Comparison of ENCODE assay signal across 1 cellular context in the genomic region with DNA sequence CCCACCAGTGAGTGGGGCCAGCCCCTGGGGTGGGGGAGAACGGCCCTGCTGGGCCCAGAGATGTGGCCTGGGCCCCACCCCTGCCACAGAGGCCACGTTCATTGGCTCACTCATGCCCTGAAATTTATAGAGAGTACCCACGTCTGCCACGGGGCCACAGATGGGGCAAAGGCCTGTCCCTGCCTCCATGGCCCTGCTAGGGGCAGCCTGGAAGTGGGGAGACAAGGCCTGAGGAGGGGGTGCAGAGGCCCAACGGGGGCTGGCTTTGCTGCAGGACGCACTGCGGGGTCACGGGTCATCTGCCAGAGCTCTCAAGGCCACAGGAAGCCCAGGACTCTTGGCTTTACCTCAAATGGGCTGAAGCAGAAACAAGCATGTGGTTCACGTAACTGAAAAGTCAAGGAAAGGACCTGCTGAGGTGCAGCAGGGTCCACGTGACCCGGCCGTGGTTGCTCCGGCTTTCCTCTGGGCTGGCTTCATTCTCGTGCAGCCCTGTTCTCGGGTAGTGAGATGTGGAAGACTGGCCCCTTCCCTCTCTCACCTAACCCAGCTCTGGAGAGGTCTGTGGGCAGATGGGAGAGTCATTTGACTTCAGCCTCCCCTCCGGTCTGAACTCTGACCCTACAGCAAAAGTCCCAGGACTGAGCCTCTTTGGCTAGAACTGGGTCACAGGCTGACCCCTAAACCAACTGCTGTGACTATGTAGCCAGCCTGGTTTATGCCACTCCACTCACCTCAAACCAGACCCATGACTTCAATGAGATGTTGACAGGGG.
TF ChIP-seq lines count a peak whose summit lies in the region.

No MANE protein-coding gene starts in this region.

TF ChIP-seq in HepG2, 621 proteins besides CTCF, POLR2A, EP300 and RAD21 (continued from another document and continues in another):
- TF ChIP-seq, protein P1, sequence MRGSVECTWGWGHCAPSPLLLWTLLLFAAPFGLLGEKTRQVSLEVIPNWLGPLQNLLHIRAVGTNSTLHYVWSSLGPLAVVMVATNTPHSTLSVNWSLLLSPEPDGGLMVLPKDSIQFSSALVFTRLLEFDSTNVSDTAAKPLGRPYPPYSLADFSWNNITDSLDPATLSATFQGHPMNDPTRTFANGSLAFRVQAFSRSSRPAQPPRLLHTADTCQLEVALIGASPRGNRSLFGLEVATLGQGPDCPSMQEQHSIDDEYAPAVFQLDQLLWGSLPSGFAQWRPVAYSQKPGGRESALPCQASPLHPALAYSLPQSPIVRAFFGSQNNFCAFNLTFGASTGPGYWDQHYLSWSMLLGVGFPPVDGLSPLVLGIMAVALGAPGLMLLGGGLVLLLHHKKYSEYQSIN (CRISPR knock-in tag; IDR thresholded peaks at IDR 0.05; ENCODE audit: borderline replicate concordance) = no peak
- TF ChIP-seq ZNF235 (CRISPR knock-in tag; IDR thresholded peaks at IDR 0.05; ENCODE audit: borderline replicate concordance) (0 out of 2 replicates have a peak, but pooled peaks have one; percentile 66), KDM1A (CRISPR knock-in tag; IDR thresholded peaks at IDR 0.05) (no peak), ATAD3A (CRISPR knock-in tag; IDR thresholded peaks at IDR 0.05) (0 out of 2 replicates have a peak, but pooled peaks have one; percentile 8), REPIN1 (CRISPR knock-in tag; IDR thresholded peaks at IDR 0.05; ENCODE audit: borderline replicate concordance, low read depth) (0 out of 2 replicates have a peak, but pooled peaks have one; percentile 28), YEATS2 (CRISPR knock-in tag; IDR thresholded peaks at IDR 0.05; ENCODE audit: borderline replicate concordance) (no peak; the same call in 1 of the 2 replicates), ZNF883 (CRISPR knock-in tag; IDR thresholded peaks at IDR 0.05; ENCODE audit: not compliant biosample characterization) (peak; percentile 0), NFIB (CRISPR knock-in tag; IDR thresholded peaks at IDR 0.05; ENCODE audit: borderline replicate concordance) (no peak; the same call in 1 of the 2 replicates), DNMT1 (CRISPR knock-in tag; IDR thresholded peaks at IDR 0.05) (no peak), SAFB2 (CRISPR knock-in tag; IDR thresholded peaks at IDR 0.05; ENCODE audit: borderline replicate concordance, low read depth) (peak; percentile 88; the same call in 1 of the 2 replicates), ZNF570 (CRISPR knock-in tag; IDR thresholded peaks at IDR 0.05; ENCODE audit: borderline replicate concordance) (no peak), ZSCAN9 (CRISPR knock-in tag; IDR thresholded peaks at IDR 0.05; ENCODE audit: borderline replicate concordance) (peak; percentile 35; the same call in 1 of the 2 replicates), EZH2 (conservative IDR thresholded peaks at IDR 0.05; ENCODE audit: low read depth, low read length) (no peak), ZNF816 (CRISPR knock-in tag; IDR thresholded peaks at IDR 0.05; ENCODE audit: borderline replicate concordance) (no peak), NR2F2 (IDR thresholded peaks at IDR 0.05; ENCODE audit: borderline replicate concordance, low read depth) (peak; percentile 31; the same call in 1 of the 2 replicates), GATAD2A (CRISPR knock-in tag; IDR thresholded peaks at IDR 0.05) (no peak), ARHGAP35 (CRISPR knock-in tag; IDR thresholded peaks at IDR 0.05; ENCODE audit: borderline replicate concordance) (peak; percentile 12; the same call in 1 of the 2 replicates), ESRRA (CRISPR knock-in tag; IDR thresholded peaks at IDR 0.05; ENCODE audit: low read depth) (no peak), ZNF34 (CRISPR knock-in tag; IDR thresholded peaks at IDR 0.05; ENCODE audit: borderline replicate concordance) (no peak), CHCHD3 (CRISPR knock-in tag; IDR thresholded peaks at IDR 0.05) (no peak), MEIS2 (CRISPR knock-in tag; IDR thresholded peaks at IDR 0.05) (no peak), ZNF792 (CRISPR knock-in tag; IDR thresholded peaks at IDR 0.05) (no peak), ZNF780A (CRISPR knock-in tag; IDR thresholded peaks at IDR 0.05) (no peak), FOXC1 (CRISPR knock-in tag; IDR thresholded peaks at IDR 0.05; ENCODE audit: borderline replicate concordance) (0 out of 2 replicates have a peak, but pooled peaks have one; percentile 15), ZNF3 (CRISPR knock-in tag; IDR thresholded peaks at IDR 0.05) (no peak), ZNF772 (CRISPR knock-in tag; IDR thresholded peaks at IDR 0.05) (no peak), ZNF180 (CRISPR knock-in tag; IDR thresholded peaks at IDR 0.05; ENCODE audit: borderline replicate concordance, low read depth) (0 out of 2 replicates have a peak, but pooled peaks have one; percentile 53), KLF13 (CRISPR knock-in tag; IDR thresholded peaks at IDR 0.05) (no peak), ZNF441 (CRISPR knock-in tag; IDR thresholded peaks at IDR 0.05; ENCODE audit: borderline replicate concordance) (0 out of 2 replicates have a peak, but pooled peaks have one; percentile 6), ARID2 (CRISPR knock-in tag; IDR thresholded peaks at IDR 0.05; ENCODE audit: borderline replicate concordance) (0 out of 2 replicates have a peak, but pooled peaks have one; percentile 73)
- TF ChIP-seq, protein P2, sequence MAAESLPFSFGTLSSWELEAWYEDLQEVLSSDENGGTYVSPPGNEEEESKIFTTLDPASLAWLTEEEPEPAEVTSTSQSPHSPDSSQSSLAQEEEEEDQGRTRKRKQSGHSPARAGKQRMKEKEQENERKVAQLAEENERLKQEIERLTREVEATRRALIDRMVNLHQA (CRISPR knock-in tag; IDR thresholded peaks at IDR 0.05) = no peak
- TF ChIP-seq, protein P3, sequence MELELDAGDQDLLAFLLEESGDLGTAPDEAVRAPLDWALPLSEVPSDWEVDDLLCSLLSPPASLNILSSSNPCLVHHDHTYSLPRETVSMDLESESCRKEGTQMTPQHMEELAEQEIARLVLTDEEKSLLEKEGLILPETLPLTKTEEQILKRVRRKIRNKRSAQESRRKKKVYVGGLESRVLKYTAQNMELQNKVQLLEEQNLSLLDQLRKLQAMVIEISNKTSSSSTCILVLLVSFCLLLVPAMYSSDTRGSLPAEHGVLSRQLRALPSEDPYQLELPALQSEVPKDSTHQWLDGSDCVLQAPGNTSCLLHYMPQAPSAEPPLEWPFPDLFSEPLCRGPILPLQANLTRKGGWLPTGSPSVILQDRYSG (CRISPR knock-in tag; IDR thresholded peaks at IDR 0.05) = 0 out of 2 replicates have a peak, but pooled peaks have one; percentile 80
- TF ChIP-seq, protein P4, sequence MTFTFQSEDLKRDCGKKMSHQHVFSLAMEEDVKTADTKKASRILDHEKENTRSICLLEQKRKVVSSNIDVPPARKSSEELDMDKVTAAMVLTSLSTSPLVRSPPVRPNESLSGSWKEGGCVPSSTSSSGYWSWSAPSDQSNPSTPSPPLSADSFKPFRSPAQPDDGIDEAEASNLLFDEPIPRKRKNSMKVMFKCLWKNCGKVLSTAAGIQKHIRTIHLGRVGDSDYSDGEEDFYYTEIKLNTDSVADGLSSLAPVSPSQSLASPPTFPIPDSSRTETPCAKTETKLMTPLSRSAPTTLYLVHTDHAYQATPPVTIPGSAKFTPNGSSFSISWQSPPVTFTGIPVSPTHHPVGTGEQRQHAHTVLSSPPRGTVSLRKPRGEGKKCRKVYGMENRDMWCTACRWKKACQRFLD (CRISPR knock-in tag; IDR thresholded peaks at IDR 0.05; ENCODE audit: borderline replicate concordance) = peak; percentile 39; the same call in 1 of the 2 replicates
- TF ChIP-seq, protein P5, sequence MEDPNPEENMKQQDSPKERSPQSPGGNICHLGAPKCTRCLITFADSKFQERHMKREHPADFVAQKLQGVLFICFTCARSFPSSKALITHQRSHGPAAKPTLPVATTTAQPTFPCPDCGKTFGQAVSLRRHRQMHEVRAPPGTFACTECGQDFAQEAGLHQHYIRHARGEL (CRISPR knock-in tag; IDR thresholded peaks at IDR 0.05) = 0 out of 2 replicates have a peak, but pooled peaks have one; percentile 68
- TF ChIP-seq, protein P6, sequence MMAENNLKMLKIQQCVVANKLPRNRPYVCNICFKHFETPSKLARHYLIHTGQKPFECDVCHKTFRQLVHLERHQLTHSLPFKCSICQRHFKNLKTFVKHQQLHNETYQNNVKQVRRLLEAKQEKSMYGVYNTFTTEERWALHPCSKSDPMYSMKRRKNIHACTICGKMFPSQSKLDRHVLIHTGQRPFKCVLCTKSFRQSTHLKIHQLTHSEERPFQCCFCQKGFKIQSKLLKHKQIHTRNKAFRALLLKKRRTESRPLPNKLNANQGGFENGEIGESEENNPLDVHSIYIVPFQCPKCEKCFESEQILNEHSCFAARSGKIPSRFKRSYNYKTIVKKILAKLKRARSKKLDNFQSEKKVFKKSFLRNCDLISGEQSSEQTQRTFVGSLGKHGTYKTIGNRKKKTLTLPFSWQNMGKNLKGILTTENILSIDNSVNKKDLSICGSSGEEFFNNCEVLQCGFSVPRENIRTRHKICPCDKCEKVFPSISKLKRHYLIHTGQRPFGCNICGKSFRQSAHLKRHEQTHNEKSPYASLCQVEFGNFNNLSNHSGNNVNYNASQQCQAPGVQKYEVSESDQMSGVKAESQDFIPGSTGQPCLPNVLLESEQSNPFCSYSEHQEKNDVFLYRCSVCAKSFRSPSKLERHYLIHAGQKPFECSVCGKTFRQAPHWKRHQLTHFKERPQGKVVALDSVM (CRISPR knock-in tag; IDR thresholded peaks at IDR 0.05) = no peak
- TF ChIP-seq, protein P7, sequence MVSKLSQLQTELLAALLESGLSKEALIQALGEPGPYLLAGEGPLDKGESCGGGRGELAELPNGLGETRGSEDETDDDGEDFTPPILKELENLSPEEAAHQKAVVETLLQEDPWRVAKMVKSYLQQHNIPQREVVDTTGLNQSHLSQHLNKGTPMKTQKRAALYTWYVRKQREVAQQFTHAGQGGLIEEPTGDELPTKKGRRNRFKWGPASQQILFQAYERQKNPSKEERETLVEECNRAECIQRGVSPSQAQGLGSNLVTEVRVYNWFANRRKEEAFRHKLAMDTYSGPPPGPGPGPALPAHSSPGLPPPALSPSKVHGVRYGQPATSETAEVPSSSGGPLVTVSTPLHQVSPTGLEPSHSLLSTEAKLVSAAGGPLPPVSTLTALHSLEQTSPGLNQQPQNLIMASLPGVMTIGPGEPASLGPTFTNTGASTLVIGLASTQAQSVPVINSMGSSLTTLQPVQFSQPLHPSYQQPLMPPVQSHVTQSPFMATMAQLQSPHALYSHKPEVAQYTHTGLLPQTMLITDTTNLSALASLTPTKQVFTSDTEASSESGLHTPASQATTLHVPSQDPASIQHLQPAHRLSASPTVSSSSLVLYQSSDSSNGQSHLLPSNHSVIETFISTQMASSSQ (IDR thresholded peaks at IDR 0.05; ENCODE audit: low read depth) = no peak
- TF ChIP-seq, protein P7 (CRISPR knock-in tag; IDR thresholded peaks at IDR 0.05; ENCODE audit: borderline replicate concordance) = no peak; the same call in 1 of the 2 replicates
- TF ChIP-seq, protein P8, sequence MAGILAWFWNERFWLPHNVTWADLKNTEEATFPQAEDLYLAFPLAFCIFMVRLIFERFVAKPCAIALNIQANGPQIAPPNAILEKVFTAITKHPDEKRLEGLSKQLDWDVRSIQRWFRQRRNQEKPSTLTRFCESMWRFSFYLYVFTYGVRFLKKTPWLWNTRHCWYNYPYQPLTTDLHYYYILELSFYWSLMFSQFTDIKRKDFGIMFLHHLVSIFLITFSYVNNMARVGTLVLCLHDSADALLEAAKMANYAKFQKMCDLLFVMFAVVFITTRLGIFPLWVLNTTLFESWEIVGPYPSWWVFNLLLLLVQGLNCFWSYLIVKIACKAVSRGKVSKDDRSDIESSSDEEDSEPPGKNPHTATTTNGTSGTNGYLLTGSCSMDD (CRISPR knock-in tag; IDR thresholded peaks at IDR 0.05) = no peak
- TF ChIP-seq, protein P9, sequence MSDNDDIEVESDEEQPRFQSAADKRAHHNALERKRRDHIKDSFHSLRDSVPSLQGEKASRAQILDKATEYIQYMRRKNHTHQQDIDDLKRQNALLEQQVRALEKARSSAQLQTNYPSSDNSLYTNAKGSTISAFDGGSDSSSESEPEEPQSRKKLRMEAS (IDR thresholded peaks at IDR 0.05) = peak; percentile 77
- TF ChIP-seq, protein P10, sequence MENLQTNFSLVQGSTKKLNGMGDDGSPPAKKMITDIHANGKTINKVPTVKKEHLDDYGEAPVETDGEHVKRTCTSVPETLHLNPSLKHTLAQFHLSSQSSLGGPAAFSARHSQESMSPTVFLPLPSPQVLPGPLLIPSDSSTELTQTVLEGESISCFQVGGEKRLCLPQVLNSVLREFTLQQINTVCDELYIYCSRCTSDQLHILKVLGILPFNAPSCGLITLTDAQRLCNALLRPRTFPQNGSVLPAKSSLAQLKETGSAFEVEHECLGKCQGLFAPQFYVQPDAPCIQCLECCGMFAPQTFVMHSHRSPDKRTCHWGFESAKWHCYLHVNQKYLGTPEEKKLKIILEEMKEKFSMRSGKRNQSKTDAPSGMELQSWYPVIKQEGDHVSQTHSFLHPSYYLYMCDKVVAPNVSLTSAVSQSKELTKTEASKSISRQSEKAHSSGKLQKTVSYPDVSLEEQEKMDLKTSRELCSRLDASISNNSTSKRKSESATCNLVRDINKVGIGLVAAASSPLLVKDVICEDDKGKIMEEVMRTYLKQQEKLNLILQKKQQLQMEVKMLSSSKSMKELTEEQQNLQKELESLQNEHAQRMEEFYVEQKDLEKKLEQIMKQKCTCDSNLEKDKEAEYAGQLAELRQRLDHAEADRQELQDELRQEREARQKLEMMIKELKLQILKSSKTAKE (CRISPR knock-in tag; IDR thresholded peaks at IDR 0.05; ENCODE audit: borderline replicate concordance) = no peak
- TF ChIP-seq, protein P11, sequence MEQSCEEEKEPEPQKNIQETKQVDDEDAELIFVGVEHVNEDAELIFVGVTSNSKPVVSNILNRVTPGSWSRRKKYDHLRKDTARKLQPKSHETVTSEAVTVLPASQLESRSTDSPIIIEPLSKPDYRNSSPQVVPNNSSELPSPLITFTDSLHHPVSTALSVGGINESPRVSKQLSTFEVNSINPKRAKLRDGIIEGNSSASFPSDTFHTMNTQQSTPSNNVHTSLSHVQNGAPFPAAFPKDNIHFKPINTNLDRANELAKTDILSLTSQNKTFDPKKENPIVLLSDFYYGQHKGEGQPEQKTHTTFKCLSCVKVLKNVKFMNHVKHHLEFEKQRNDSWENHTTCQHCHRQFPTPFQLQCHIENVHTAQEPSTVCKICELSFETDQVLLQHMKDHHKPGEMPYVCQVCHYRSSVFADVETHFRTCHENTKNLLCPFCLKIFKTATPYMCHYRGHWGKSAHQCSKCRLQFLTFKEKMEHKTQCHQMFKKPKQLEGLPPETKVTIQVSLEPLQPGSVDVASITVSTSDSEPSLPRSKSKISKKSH (CRISPR knock-in tag; IDR thresholded peaks at IDR 0.05; ENCODE audit: borderline replicate concordance) = 0 out of 2 replicates have a peak, but pooled peaks have one; percentile 23
